ENCODE assay signal across 1 cellular context in the genomic region with DNA sequence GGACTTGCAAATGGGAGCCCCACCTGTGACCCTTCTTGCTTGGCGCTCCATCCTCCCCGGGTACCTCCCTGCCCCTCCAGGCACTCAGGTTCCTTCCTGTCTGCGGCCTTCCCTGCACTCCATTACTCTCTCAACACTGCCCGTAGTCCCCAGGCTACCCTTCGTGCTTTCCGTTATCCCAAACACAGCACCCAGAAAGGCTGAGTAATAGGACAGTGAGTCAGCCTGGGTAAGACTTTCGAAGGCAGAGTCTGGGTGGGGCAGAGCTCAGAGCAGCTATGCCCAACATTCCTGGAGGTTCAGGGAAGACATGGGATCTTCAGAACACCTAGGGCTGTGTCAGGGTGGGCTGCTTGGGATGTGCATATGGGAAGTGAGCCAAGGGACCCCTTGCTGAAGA.
TF ChIP-seq lines count a peak whose summit lies in the region.

No MANE protein-coding gene starts in this region.

TF ChIP-seq in GM23338, 12 proteins besides CTCF, POLR2A, EP300 and RAD21 (continued from another document):
- TF ChIP-seq, protein P1, sequence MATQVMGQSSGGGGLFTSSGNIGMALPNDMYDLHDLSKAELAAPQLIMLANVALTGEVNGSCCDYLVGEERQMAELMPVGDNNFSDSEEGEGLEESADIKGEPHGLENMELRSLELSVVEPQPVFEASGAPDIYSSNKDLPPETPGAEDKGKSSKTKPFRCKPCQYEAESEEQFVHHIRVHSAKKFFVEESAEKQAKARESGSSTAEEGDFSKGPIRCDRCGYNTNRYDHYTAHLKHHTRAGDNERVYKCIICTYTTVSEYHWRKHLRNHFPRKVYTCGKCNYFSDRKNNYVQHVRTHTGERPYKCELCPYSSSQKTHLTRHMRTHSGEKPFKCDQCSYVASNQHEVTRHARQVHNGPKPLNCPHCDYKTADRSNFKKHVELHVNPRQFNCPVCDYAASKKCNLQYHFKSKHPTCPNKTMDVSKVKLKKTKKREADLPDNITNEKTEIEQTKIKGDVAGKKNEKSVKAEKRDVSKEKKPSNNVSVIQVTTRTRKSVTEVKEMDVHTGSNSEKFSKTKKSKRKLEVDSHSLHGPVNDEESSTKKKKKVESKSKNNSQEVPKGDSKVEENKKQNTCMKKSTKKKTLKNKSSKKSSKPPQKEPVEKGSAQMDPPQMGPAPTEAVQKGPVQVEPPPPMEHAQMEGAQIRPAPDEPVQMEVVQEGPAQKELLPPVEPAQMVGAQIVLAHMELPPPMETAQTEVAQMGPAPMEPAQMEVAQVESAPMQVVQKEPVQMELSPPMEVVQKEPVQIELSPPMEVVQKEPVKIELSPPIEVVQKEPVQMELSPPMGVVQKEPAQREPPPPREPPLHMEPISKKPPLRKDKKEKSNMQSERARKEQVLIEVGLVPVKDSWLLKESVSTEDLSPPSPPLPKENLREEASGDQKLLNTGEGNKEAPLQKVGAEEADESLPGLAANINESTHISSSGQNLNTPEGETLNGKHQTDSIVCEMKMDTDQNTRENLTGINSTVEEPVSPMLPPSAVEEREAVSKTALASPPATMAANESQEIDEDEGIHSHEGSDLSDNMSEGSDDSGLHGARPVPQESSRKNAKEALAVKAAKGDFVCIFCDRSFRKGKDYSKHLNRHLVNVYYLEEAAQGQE (IDR thresholded peaks at IDR 0.05; ENCODE audit: unreplicated experiment), result no peak
- no peak for TF ChIP-seq EZH2phosphoT487 (IDR thresholded peaks at IDR 0.05; ENCODE audit: unreplicated experiment)
- TF ChIP-seq, protein P2, sequence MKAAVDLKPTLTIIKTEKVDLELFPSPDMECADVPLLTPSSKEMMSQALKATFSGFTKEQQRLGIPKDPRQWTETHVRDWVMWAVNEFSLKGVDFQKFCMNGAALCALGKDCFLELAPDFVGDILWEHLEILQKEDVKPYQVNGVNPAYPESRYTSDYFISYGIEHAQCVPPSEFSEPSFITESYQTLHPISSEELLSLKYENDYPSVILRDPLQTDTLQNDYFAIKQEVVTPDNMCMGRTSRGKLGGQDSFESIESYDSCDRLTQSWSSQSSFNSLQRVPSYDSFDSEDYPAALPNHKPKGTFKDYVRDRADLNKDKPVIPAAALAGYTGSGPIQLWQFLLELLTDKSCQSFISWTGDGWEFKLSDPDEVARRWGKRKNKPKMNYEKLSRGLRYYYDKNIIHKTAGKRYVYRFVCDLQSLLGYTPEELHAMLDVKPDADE (IDR thresholded peaks at IDR 0.05), result no peak
- TF ChIP-seq, protein P3, sequence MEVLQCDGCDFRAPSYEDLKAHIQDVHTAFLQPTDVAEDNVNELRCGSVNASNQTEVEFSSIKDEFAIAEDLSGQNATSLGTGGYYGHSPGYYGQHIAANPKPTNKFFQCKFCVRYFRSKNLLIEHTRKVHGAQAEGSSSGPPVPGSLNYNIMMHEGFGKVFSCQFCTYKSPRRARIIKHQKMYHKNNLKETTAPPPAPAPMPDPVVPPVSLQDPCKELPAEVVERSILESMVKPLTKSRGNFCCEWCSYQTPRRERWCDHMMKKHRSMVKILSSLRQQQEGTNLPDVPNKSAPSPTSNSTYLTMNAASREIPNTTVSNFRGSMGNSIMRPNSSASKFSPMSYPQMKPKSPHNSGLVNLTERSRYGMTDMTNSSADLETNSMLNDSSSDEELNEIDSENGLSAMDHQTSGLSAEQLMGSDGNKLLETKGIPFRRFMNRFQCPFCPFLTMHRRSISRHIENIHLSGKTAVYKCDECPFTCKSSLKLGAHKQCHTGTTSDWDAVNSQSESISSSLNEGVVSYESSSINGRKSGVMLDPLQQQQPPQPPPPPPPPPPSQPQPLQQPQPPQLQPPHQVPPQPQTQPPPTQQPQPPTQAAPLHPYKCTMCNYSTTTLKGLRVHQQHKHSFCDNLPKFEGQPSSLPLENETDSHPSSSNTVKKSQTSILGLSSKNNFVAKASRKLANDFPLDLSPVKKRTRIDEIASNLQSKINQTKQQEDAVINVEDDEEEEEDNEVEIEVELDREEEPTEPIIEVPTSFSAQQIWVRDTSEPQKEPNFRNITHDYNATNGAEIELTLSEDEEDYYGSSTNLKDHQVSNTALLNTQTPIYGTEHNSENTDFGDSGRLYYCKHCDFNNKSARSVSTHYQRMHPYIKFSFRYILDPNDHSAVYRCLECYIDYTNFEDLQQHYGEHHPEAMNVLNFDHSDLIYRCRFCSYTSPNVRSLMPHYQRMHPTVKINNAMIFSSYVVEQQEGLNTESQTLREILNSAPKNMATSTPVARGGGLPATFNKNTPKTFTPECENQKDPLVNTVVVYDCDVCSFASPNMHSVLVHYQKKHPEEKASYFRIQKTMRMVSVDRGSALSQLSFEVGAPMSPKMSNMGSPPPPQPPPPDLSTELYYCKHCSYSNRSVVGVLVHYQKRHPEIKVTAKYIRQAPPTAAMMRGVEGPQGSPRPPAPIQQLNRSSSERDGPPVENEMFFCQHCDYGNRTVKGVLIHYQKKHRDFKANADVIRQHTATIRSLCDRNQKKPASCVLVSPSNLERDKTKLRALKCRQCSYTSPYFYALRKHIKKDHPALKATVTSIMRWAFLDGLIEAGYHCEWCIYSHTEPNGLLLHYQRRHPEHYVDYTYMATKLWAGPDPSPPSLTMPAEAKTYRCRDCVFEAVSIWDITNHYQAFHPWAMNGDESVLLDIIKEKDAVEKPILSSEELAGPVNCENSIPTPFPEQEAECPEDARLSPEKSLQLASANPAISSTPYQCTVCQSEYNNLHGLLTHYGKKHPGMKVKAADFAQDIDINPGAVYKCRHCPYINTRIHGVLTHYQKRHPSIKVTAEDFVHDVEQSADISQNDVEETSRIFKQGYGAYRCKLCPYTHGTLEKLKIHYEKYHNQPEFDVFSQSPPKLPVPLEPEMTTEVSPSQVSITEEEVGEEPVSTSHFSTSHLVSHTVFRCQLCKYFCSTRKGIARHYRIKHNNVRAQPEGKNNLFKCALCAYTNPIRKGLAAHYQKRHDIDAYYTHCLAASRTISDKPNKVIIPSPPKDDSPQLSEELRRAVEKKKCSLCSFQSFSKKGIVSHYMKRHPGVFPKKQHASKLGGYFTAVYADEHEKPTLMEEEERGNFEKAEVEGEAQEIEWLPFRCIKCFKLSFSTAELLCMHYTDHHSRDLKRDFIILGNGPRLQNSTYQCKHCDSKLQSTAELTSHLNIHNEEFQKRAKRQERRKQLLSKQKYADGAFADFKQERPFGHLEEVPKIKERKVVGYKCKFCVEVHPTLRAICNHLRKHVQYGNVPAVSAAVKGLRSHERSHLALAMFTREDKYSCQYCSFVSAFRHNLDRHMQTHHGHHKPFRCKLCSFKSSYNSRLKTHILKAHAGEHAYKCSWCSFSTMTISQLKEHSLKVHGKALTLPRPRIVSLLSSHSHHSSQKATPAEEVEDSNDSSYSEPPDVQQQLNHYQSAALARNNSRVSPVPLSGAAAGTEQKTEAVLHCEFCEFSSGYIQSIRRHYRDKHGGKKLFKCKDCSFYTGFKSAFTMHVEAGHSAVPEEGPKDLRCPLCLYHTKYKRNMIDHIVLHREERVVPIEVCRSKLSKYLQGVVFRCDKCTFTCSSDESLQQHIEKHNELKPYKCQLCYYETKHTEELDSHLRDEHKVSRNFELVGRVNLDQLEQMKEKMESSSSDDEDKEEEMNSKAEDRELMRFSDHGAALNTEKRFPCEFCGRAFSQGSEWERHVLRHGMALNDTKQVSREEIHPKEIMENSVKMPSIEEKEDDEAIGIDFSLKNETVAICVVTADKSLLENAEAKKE (CRISPR knock-in tag; IDR thresholded peaks at IDR 0.05), result no peak
